ENCODE assay signal across 1 cellular context in genomic region chr17:77474292-77474988, GRCh38.
TF ChIP-seq lines count a peak whose summit lies in the region.

No MANE protein-coding gene starts in this region.

TF ChIP-seq in GM23338, 12 proteins besides CTCF, POLR2A, EP300 and RAD21 (continued from another document):
- TF ChIP-seq ETS1 (IDR thresholded peaks at IDR 0.05) (no peak), ZNF462 (CRISPR knock-in tag; IDR thresholded peaks at IDR 0.05) (no peak), EZH2phosphoT487 (IDR thresholded peaks at IDR 0.05; ENCODE audit: unreplicated experiment) (no peak), JUNB (IDR thresholded peaks at IDR 0.05; ENCODE audit: unreplicated experiment) (no peak), STAT1 (IDR thresholded peaks at IDR 0.05; ENCODE audit: unreplicated experiment) (no peak), NANOG (IDR thresholded peaks at IDR 0.05; ENCODE audit: borderline replicate concordance) (no peak), CREB1 (CRISPR knock-in tag; IDR thresholded peaks at IDR 0.05; ENCODE audit: low read depth) (no peak)
TF ChIP-seq in GM23338: peak in this region for 0.
